ENCODE assay signal across 11 cellular contexts in the genomic region with DNA sequence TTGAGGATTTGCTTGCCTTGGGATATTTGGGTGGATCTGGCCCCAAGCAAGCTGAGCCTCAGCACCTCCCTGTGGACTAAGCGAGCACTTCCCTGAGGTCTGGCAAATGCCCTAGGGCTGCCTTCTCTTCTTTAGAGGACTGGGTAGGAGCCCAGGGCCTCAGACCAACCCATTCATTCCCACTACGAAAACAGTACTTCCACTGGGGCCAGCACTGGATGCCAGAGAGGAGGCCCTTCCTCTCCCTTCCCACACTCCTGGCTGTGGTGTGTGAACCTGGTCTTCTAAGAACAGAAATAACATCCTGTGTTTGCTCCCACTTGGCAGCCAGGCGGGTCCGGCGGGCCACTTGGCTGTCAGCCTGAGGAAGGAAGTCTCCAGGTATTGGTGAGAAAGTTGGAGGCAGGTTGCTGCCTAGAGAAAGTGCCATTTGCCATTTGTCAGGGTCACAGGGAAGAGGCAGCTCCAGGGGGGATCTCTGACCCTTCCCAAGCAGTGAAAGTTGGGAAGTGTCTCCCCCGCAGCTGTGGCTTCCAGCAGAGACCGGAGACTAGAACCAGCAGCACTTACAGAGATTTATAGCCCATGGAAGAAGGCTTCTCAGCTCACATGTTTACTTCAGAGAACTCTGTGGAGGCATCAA.
DNase-seq lines count a peak whose midpoint lies in the region; ATAC-seq and TF ChIP-seq lines count a peak whose summit lies in the region.
"Had no signal": no experiment of that assay in that cellular context is flagged by ENCODE, and none has a peak within 500 bp of the region (broad histone marks: within the 10 kb centered on the region; RNA-seq: fewer than 3 reads in every experiment).

No MANE protein-coding gene starts in this region.

- no peak overlapping the region for H3K27ac ChIP-seq in SK-N-SH (ENCODE audit: low read depth in 2 of 2, low read length in 1 of 2)

- no peak for TF ChIP-seq EP300 in SK-N-SH (IDR thresholded peaks at IDR 0.05; ENCODE audit: borderline replicate concordance in 1 of 2, low read depth in 1 of 2, low read length in 1 of 2)

- no peaks in the 10 kb centered on the region for H3F3A ChIP-seq in SK-N-SH (replicated peaks; ENCODE audit: insufficient read depth)

- no peak for TF ChIP-seq CTCF in SK-N-SH (IDR thresholded peaks at IDR 0.05)

- H3K36me3 ChIP-seq in SK-N-SH (replicated peaks in 1 of 2; ENCODE audit: control insufficient read depth in 1 of 2, insufficient read depth in 2 of 2, low read length in 1 of 2): no peaks in the 10 kb centered on the region

- H3K79me2 ChIP-seq in SK-N-SH (ENCODE audit: insufficient read depth): no peaks in the 10 kb centered on the region

- H3K4me1 ChIP-seq in SK-N-SH (ENCODE audit: control insufficient read depth in 1 of 2, insufficient read depth in 2 of 2, low read depth in 1 of 2, low read length in 1 of 2): peaks cover 0 to 7% of the 10 kb centered on the region in 2 experiments; a peak in 2 of 4 replicates

- no peak overlapping the region for H3K4me3 Mint-ChIP-seq in stimulated activated naive B cell treated with anti-CD40 and anti-IgM and Interleukin-4, amounts not matched to agents 10 μg/mL and 1 μg/mL and 100 μg/mL, for 72 hours
- H3K4me3 Mint-ChIP-seq: activated T-helper 1 cell treated with anti-CD3 and anti-CD28 coated beads, Interleukin-12 subunit alpha, Interleukin-12 subunit beta, Interleukin-2, Interleukin-4 antibody, amounts not matched to agents 30 ng/mL and 10 ng/mL and 1 ng/mL, durations not matched to agents 14 hours and 24 hours and 36 hours; T-helper 1 cell treated with Interleukin-12 subunit alpha and Interleukin-12 subunit beta and Interleukin-4 antibody, amounts not matched to agents 30 μg/mL and 1 μg/mL, for 36 hours had no signal

- H3K4me2 ChIP-seq in SK-N-SH: no peak overlapping the region

- peaks cover 7 to 11% of the 10 kb centered on the region in 2 donors for H3K27me3 Mint-ChIP-seq in stimulated activated naive B cell treated with anti-CD40 and anti-IgM and Interleukin-4, amounts not matched to agents 10 μg/mL and 1 μg/mL and 100 μg/mL, for 72 hours

- no peaks in the 10 kb centered on the region for H3K9me3 ChIP-seq in SK-N-SH

- CTCF ChIA-PET in SK-N-SH (lab: Yijun Ruan, JAX): no interaction called here

- H3K4me1 Mint-ChIP-seq in stimulated activated naive B cell treated with anti-CD40 and anti-IgM and Interleukin-4, amounts not matched to agents 10 μg/mL and 1 μg/mL and 100 μg/mL, for 72 hours: no peaks in the 10 kb centered on the region

- no peak for TF ChIP-seq RAD21 in SK-N-SH (IDR thresholded peaks at IDR 0.05; ENCODE audit: low read length)

- H4K20me1 ChIP-seq in SK-N-SH (ENCODE audit: insufficient read depth): no peaks in the 10 kb centered on the region

- H3K9ac ChIP-seq in SK-N-SH: no peak overlapping the region

- peak; percentile 55; the same call in 2 of the 3 replicates for ATAC-seq in SK-N-SH treated with all-trans-retinoic acid at 6 μM for 48 hours
- no peak for ATAC-seq in stimulated activated naive B cell treated with anti-CD40 and anti-IgM and Interleukin-4, amounts not matched to agents 10 μg/mL and 1 μg/mL and 100 μg/mL, for 72 hours (replicated peaks)

- no peaks in the 10 kb centered on the region for H3K36me3 Mint-ChIP-seq in stimulated activated naive B cell treated with anti-CD40 and anti-IgM and Interleukin-4, amounts not matched to agents 10 μg/mL and 1 μg/mL and 100 μg/mL, for 72 hours

- H2AFZ ChIP-seq in SK-N-SH (ENCODE audit: low read depth): no peak overlapping the region

- DNase-seq in SK-N-SH: no peak
- peak; percentile 50 for DNase-seq in ecto neural progenitor cell (ENCODE audit: low spot score)
- peak; percentile 57 to 79 for DNase-seq in lung microvascular endothelial cell (ENCODE audit: low read depth in 2 of 2)
- no peak for DNase-seq in NCI-H2107 (lab: John Stamatoyannopoulos, UW)
- DNase-seq in stimulated activated naive B cell treated with anti-CD40 and anti-IgM and Interleukin-4, amounts not matched to agents 10 μg/mL and 1 μg/mL and 100 μg/mL, for 72 hours: no peak
- no peak for DNase-seq in NCI-H524 treated with DMSO at 0.1 percent for 48 hours (lab: John Stamatoyannopoulos, UW)
- no peak for DNase-seq in NOMO-1 treated with dmso at 0.1 percent for 144 hours (lab: John Stamatoyannopoulos, UW; ENCODE audit: unreplicated experiment)
- DNase-seq: stimulated activated CD8-positive, alpha-beta memory T cell treated with anti-CD3 and anti-CD28 coated beads, Interleukin-4, amount 100 ng/mL, for 48 hours had no signal

- H3K9me2 ChIP-seq in SK-N-SH: no peaks in the 10 kb centered on the region

- WGBS in SK-N-SH (ENCODE audit: low lambda C conversion rate): 60% methylated on average over 6 of the region's 7 CpGs

- POLR2A ChIA-PET in SK-N-SH (lab: Yijun Ruan, JAX): no interaction called here

- no peaks in the 10 kb centered on the region for H3K27me3 ChIP-seq in SK-N-SH (ENCODE audit: insufficient read depth)

- H3K27ac Mint-ChIP-seq in stimulated activated naive B cell treated with anti-CD40 and anti-IgM and Interleukin-4, amounts not matched to agents 10 μg/mL and 1 μg/mL and 100 μg/mL, for 72 hours: no peak overlapping the region
- H3K27ac Mint-ChIP-seq: activated T-helper 1 cell treated with anti-CD3 and anti-CD28 coated beads, Interleukin-12 subunit alpha, Interleukin-12 subunit beta, Interleukin-2, Interleukin-4 antibody, amounts not matched to agents 30 ng/mL and 10 ng/mL and 1 ng/mL, durations not matched to agents 14 hours and 24 hours and 36 hours; T-helper 1 cell treated with Interleukin-12 subunit alpha and Interleukin-12 subunit beta and Interleukin-4 antibody, amounts not matched to agents 30 μg/mL and 1 μg/mL, for 36 hours had no signal

- H3K4me3 ChIP-seq in SK-N-SH (ENCODE audit: low read depth in 2 of 2, low read length in 1 of 2): no peak overlapping the region

- H3K9me3 Mint-ChIP-seq in stimulated activated naive B cell treated with anti-CD40 and anti-IgM and Interleukin-4, amounts not matched to agents 10 μg/mL and 1 μg/mL and 100 μg/mL, for 72 hours: peaks cover 0 to 3% of the 10 kb centered on the region in 2 donors
- H3K9me3 Mint-ChIP-seq: activated T-helper 1 cell treated with anti-CD3 and anti-CD28 coated beads, Interleukin-12 subunit alpha, Interleukin-12 subunit beta, Interleukin-2, Interleukin-4 antibody, amounts not matched to agents 30 ng/mL and 10 ng/mL and 1 ng/mL, durations not matched to agents 14 hours and 24 hours and 36 hours; T-helper 1 cell treated with Interleukin-12 subunit alpha and Interleukin-12 subunit beta and Interleukin-4 antibody, amounts not matched to agents 30 μg/mL and 1 μg/mL, for 36 hours had no signal

TF ChIP-seq in SK-N-SH treated with all-trans-retinoic acid at 6 μM for 48 hours, 23 proteins besides CTCF, POLR2A, EP300 and RAD21 (continues in another document):
- TF ChIP-seq GLIS3 (CRISPR knock-in tag; IDR thresholded peaks at IDR 0.05): no peak
- no peak for TF ChIP-seq TOX (CRISPR knock-in tag; IDR thresholded peaks at IDR 0.05; ENCODE audit: borderline replicate concordance)
- no peak for TF ChIP-seq ZNF70 (CRISPR knock-in tag; IDR thresholded peaks at IDR 0.05)
- TF ChIP-seq, protein P1, sequence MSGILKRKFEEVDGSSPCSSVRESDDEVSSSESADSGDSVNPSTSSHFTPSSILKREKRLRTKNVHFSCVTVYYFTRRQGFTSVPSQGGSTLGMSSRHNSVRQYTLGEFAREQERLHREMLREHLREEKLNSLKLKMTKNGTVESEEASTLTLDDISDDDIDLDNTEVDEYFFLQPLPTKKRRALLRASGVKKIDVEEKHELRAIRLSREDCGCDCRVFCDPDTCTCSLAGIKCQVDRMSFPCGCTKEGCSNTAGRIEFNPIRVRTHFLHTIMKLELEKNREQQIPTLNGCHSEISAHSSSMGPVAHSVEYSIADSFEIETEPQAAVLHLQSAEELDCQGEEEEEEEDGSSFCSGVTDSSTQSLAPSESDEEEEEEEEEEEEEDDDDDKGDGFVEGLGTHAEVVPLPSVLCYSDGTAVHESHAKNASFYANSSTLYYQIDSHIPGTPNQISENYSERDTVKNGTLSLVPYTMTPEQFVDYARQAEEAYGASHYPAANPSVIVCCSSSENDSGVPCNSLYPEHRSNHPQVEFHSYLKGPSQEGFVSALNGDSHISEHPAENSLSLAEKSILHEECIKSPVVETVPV (CRISPR knock-in tag; IDR thresholded peaks at IDR 0.05): no peak

TF ChIP-seq in SK-N-SH, 30 proteins besides CTCF, POLR2A, EP300 and RAD21 (continues in another document):
- TF ChIP-seq GATA2 (CRISPR knock-in tag; IDR thresholded peaks at IDR 0.05) (no peak), RXRA (IDR thresholded peaks at IDR 0.05; ENCODE audit: borderline replicate concordance, low read depth) (no peak), SMC3 (IDR thresholded peaks at IDR 0.05; ENCODE audit: low read depth, low read length) (no peak), MEF2A (IDR thresholded peaks at IDR 0.05; ENCODE audit: borderline replicate concordance, low read depth) (no peak), RCOR1 (IDR thresholded peaks at IDR 0.05; ENCODE audit: low read length) (no peak), CHD2 (IDR thresholded peaks at IDR 0.05; ENCODE audit: low read length, partially characterized antibody) (no peak), JUND (IDR thresholded peaks at IDR 0.05) (no peak)
- TF ChIP-seq, protein P2, sequence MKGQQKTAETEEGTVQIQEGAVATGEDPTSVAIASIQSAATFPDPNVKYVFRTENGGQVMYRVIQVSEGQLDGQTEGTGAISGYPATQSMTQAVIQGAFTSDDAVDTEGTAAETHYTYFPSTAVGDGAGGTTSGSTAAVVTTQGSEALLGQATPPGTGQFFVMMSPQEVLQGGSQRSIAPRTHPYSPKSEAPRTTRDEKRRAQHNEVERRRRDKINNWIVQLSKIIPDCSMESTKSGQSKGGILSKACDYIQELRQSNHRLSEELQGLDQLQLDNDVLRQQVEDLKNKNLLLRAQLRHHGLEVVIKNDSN (IDR thresholded peaks at IDR 0.05; ENCODE audit: borderline replicate concordance, low read depth): no peak
- TF ChIP-seq, protein P3, sequence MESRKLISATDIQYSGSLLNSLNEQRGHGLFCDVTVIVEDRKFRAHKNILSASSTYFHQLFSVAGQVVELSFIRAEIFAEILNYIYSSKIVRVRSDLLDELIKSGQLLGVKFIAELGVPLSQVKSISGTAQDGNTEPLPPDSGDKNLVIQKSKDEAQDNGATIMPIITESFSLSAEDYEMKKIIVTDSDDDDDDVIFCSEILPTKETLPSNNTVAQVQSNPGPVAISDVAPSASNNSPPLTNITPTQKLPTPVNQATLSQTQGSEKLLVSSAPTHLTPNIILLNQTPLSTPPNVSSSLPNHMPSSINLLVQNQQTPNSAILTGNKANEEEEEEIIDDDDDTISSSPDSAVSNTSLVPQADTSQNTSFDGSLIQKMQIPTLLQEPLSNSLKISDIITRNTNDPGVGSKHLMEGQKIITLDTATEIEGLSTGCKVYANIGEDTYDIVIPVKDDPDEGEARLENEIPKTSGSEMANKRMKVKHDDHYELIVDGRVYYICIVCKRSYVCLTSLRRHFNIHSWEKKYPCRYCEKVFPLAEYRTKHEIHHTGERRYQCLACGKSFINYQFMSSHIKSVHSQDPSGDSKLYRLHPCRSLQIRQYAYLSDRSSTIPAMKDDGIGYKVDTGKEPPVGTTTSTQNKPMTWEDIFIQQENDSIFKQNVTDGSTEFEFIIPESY (IDR thresholded peaks at IDR 0.05; ENCODE audit: borderline replicate concordance, low read depth): no peak

Comparison
In these comparisons a context has a peak if more than half of its experiments do, and no peak if none do; other contexts are left out.
1. DNase-seq: peak in ecto neural progenitor cell (single experiment) and lung microvascular endothelial cell (2 of 2); none in SK-N-SH (single experiment), NCI-H2107 (single experiment), stimulated activated naive B cell treated with anti-CD40 and anti-IgM and Interleukin-4, amounts not matched to agents 10 μg/mL and 1 μg/mL and 100 μg/mL, for 72 hours (single experiment), NCI-H524 treated with DMSO at 0.1 percent for 48 hours (single experiment) and NOMO-1 treated with dmso at 0.1 percent for 144 hours (single experiment).